In genomic region chr10:103888113-103888841, GRCh38 we compare ENCODE assay signal across 8 cellular contexts. TPM values are rescaled to one million over a fixed set of nuclear protein-coding genes. Genes with fewer than 3 reads are reported as not detected.
DNase-seq lines count a peak whose midpoint lies in the region; ATAC-seq and TF ChIP-seq lines count a peak whose summit lies in the region.

No MANE protein-coding gene starts in this region.

- peak; percentile 44 for DNase-seq in COR-L47 (lab: John Stamatoyannopoulos, UW)
- peak; percentile 73 for DNase-seq in LHCN-M2 (ENCODE audit: low read depth)
- DNase-seq in effector memory CD8-positive, alpha-beta T cell: peak in 1 of 3 experiments; percentile 19
- peak; percentile 84 for DNase-seq in medulla oblongata (ENCODE audit: extremely low spot score)
- peak; percentile 16 to 36 for DNase-seq in thyroid gland

- ATAC-seq in GM18873 (IDR thresholded peaks at IDR 0.05; ENCODE audit: low FRiP score, unreplicated experiment): peak; percentile 59
- peak; percentile 87 for ATAC-seq in SK-N-SH treated with all-trans-retinoic acid at 6 μM for 48 hours
- peak; percentile 89 for ATAC-seq in effector memory CD8-positive, alpha-beta T cell (replicated peaks)
- ATAC-seq in HG03571 (IDR thresholded peaks at IDR 0.05; ENCODE audit: unreplicated experiment): no peak

- no peaks in the 10 kb centered on the region for H3K27me3 Mint-ChIP-seq in effector memory CD8-positive, alpha-beta T cell

- TF ChIP-seq CTCF in thyroid gland (IDR thresholded peaks at IDR 0.05): peak; percentile 70 to 87 (median 78)

- peaks cover 11 to 17% of the 10 kb centered on the region in 2 donors for H3K4me1 Mint-ChIP-seq in effector memory CD8-positive, alpha-beta T cell (ENCODE audit: low read depth in 2 of 2)

- no peak for TF ChIP-seq POLR2A in thyroid gland (IDR thresholded peaks at IDR 0.05)

- intact Hi-C loops in thyroid gland (cut with DNase I): loop anchor here (5.0 kb wide), 1 partner anchor 319 kb away; no protein-coding TSS in a partner anchor

- WGBS in thyroid gland, 2 donors: 14 to 29% methylated on average over 6 of the region's 6 CpGs

- H3K27me3 ChIP-seq in thyroid gland: no peaks in the 10 kb centered on the region

- peaks cover 0 to 4% of the 10 kb centered on the region in 2 donors for H3K4me1 ChIP-seq in thyroid gland

- H3K9me3 Mint-ChIP-seq in effector memory CD8-positive, alpha-beta T cell: no peaks in the 10 kb centered on the region

- H3K36me3 ChIP-seq in thyroid gland: peaks cover 0 to 10% of the 10 kb centered on the region in 2 donors

- peak overlapping the region; percentile 6 to 33 for H3K27ac Mint-ChIP-seq in effector memory CD8-positive, alpha-beta T cell

- H3K27ac ChIP-seq in thyroid gland: no peak overlapping the region

- H3K9me3 ChIP-seq in thyroid gland: no peaks in the 10 kb centered on the region

- H3K4me3 ChIP-seq in thyroid gland (replicated peaks in 1 of 3): no peak overlapping the region

- peaks cover 82% of the 10 kb centered on the region for H3K36me3 Mint-ChIP-seq in effector memory CD8-positive, alpha-beta T cell (ENCODE audit: insufficient read depth)

- no peak overlapping the region for H3K4me3 Mint-ChIP-seq in effector memory CD8-positive, alpha-beta T cell

TF ChIP-seq in SK-N-SH treated with all-trans-retinoic acid at 6 μM for 48 hours, 23 proteins besides CTCF, POLR2A, EP300 and RAD21:
- TF ChIP-seq BACH2 (CRISPR knock-in tag; IDR thresholded peaks at IDR 0.05; ENCODE audit: borderline replicate concordance) (no peak), RARB (CRISPR knock-in tag; IDR thresholded peaks at IDR 0.05) (no peak), POU6F1 (CRISPR knock-in tag; IDR thresholded peaks at IDR 0.05; ENCODE audit: borderline replicate concordance, low read depth) (no peak), TOX (CRISPR knock-in tag; IDR thresholded peaks at IDR 0.05; ENCODE audit: borderline replicate concordance) (no peak), ZNF70 (CRISPR knock-in tag; IDR thresholded peaks at IDR 0.05) (no peak), CSRNP3 (CRISPR knock-in tag; IDR thresholded peaks at IDR 0.05) (no peak), ZNF565 (CRISPR knock-in tag; conservative IDR thresholded peaks at IDR 0.05; ENCODE audit: low read depth) (no peak), ISL1 (CRISPR knock-in tag; IDR thresholded peaks at IDR 0.05) (no peak)
- TF ChIP-seq, protein P1, sequence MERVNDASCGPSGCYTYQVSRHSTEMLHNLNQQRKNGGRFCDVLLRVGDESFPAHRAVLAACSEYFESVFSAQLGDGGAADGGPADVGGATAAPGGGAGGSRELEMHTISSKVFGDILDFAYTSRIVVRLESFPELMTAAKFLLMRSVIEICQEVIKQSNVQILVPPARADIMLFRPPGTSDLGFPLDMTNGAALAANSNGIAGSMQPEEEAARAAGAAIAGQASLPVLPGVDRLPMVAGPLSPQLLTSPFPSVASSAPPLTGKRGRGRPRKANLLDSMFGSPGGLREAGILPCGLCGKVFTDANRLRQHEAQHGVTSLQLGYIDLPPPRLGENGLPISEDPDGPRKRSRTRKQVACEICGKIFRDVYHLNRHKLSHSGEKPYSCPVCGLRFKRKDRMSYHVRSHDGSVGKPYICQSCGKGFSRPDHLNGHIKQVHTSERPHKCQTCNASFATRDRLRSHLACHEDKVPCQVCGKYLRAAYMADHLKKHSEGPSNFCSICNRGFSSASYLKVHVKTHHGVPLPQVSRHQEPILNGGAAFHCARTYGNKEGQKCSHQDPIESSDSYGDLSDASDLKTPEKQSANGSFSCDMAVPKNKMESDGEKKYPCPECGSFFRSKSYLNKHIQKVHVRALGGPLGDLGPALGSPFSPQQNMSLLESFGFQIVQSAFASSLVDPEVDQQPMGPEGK (CRISPR knock-in tag; IDR thresholded peaks at IDR 0.05; ENCODE audit: borderline replicate concordance): no peak
TF ChIP-seq in SK-N-SH treated with all-trans-retinoic acid at 6 μM for 48 hours: peak in this region for 0.

RNA-seq across cellular contexts. Expression of gene STN1, which starts 29.7 kb away (rescaled TPM):
- total RNA-seq in LHCN-M2 (2014; rRNA removed) (33.0 and 37.9 TPM in 2 replicates), thyroid gland (10 to 100 TPM; 20.7 to 37.1 (median 30.7) TPM)
- 18.6 TPM for polyA plus RNA-seq in LHCN-M2 (2012)

RNA-seq across cellular contexts. Expression of gene SH3PXD2A, which starts 32.9 kb away (rescaled TPM):
- total RNA-seq in LHCN-M2 (2014; rRNA removed) (12.8 and 18.4 TPM in 2 replicates), thyroid gland (10 to 100 TPM in 2 of 4 donors, 1 to 10 TPM in 2; 9.4 to 20.6 (median 11.2) TPM)
- polyA plus RNA-seq in LHCN-M2 (2012): 21.1 TPM
